In the genomic region with DNA sequence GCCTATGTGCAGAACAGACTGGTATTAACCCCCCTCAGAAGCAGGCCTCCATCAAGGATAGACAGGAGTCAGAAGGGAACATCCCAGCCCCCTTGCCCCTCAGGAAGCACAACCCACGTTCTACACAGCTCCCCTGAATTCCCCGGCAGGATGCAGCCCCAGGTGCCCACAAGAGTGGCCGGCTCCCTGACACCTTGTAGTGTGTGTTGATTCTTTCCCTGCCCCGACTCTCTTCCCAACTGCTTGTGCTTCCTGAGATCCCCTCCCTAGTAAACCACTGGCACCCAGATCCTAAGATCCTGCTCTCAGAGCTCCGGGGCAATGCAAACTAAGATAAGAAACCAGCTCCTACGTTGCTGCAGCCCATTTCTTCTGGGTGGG, we compare ENCODE assay signal across 11 cellular contexts. TPM values are rescaled to one million over a fixed set of nuclear protein-coding genes. Genes with fewer than 3 reads are reported as not detected.
DNase-seq lines count a peak whose midpoint lies in the region; ATAC-seq, FAIRE-seq and TF ChIP-seq lines count a peak whose summit lies in the region.
"Had no signal": no experiment of that assay in that cellular context is flagged by ENCODE, and none has a peak within 500 bp of the region (broad histone marks: within the 10 kb centered on the region; RNA-seq: fewer than 3 reads in every experiment).

No MANE protein-coding gene starts in this region.

- peaks cover 65% of the 10 kb centered on the region for H3F3A ChIP-seq in DOHH2 (ENCODE audit: control insufficient read depth, insufficient read depth)

- 40 to 66% methylated on average over 6 of the region's 6 CpGs for WGBS in sigmoid colon, 2 donors

- H3K36me3 ChIP-seq in DOHH2 (ENCODE audit: control insufficient read depth, low read length) (peaks cover 5% of the 10 kb centered on the region; the same call in 1 of the 2 replicates), endothelial cell of umbilical vein (ENCODE audit: control insufficient read depth in 2 of 2, extremely low read depth in 1 of 2, insufficient read depth in 2 of 2, low read length in 2 of 2) (no peaks in the 10 kb centered on the region), sigmoid colon (no peaks in the 10 kb centered on the region)

- dilution Hi-C loops in endothelial cell of umbilical vein (cut with MboI; ENCODE audit: extremely low pct_ligation_motif_present, low sequenced_read_pairs): no loop called here

- TF ChIP-seq EP300 in sigmoid colon (IDR thresholded peaks at IDR 0.05): no peak

- no TSS peak for BruUV-seq in endothelial cell of umbilical vein (replicated peaks; lab: Mats Ljungman, UMichigan)

- no peak for ATAC-seq in HG02884 (IDR thresholded peaks at IDR 0.05; ENCODE audit: unreplicated experiment)

- peak overlapping the region; percentile 85 for H3K4me2 ChIP-seq in DOHH2 (ENCODE audit: low read length)
- H3K4me2 ChIP-seq in endothelial cell of umbilical vein (ENCODE audit: insufficient read depth, low read length): no peak overlapping the region

- no peak for DNase-seq in RWPE1 (ENCODE audit: low spot score)
- no peak for DNase-seq in endothelial cell of umbilical vein (ENCODE audit: low read depth, low spot score)
- DNase-seq in sigmoid colon: no peak
- no peak for DNase-seq in NCI-H774 (lab: John Stamatoyannopoulos, UW)
- no peak for DNase-seq in activated effector memory CD4-positive, alpha-beta T cell treated with anti-CD3 and anti-CD28 coated beads, Interleukin-2, amount 50 U/mL, for 16 hours
- no peak for DNase-seq in NCI-H2107 (lab: John Stamatoyannopoulos, UW)
- DNase-seq: aorta, foreskin melanocyte had no signal

- H4K20me1 ChIP-seq in DOHH2 (ENCODE audit: control insufficient read depth, insufficient read depth, low read depth, low read length) (no peaks in the 10 kb centered on the region), endothelial cell of umbilical vein (replicated peaks; ENCODE audit: control insufficient read depth, extremely low read depth, insufficient read depth, low read length) (no peaks in the 10 kb centered on the region)

- POLR2A ChIA-PET in RWPE1 (lab: Yijun Ruan, JAX; ENCODE audit: low non-redundant PET) (interaction anchor here (0.9 kb wide), 1 partner anchor 35 kb away, joined by 3 read pairs; a partner anchor contains a TSS), endothelial cell of umbilical vein (lab: Charles Lee) (no interaction called here)

- no peaks in the 10 kb centered on the region for H3K9me2 ChIP-seq in DOHH2 (replicated peaks; ENCODE audit: control insufficient read depth, low read length)

- no peak for FAIRE-seq in endothelial cell of umbilical vein (lab: Jason Lieb, UNC)

- intact Hi-C loops in endothelial cell of umbilical vein (cut with micrococcal nuclease) (no loop called here), sigmoid colon (cut with DNase I) (no loop called here)

- H3K9me3 ChIP-seq in DOHH2 (ENCODE audit: control insufficient read depth, insufficient read depth, low read length): peaks cover 5% of the 10 kb centered on the region; the same call in 1 of the 2 replicates
- H3K9me3 ChIP-seq in endothelial cell of umbilical vein (replicated peaks; ENCODE audit: control insufficient read depth, insufficient read depth, low read length): no peaks in the 10 kb centered on the region
- no peaks in the 10 kb centered on the region for H3K9me3 ChIP-seq in sigmoid colon

- H3K27me3 ChIP-seq in DOHH2 (ENCODE audit: control insufficient read depth, low read length): no peaks in the 10 kb centered on the region
- no peaks in the 10 kb centered on the region for H3K27me3 ChIP-seq in endothelial cell of umbilical vein (ENCODE audit: control insufficient read depth in 2 of 2, insufficient read depth in 2 of 2, low read length in 2 of 2)
- H3K27me3 ChIP-seq in sigmoid colon: no peaks in the 10 kb centered on the region

- peak overlapping the region; percentile 75 for H2AFZ ChIP-seq in endothelial cell of umbilical vein (ENCODE audit: low read depth, low read length)

- no peaks in the 10 kb centered on the region for H3K9me1 ChIP-seq in endothelial cell of umbilical vein (replicated peaks; ENCODE audit: control insufficient read depth, extremely low read depth, insufficient read depth, low read length)

- no peak for TF ChIP-seq POLR2A in endothelial cell of umbilical vein (IDR thresholded peaks at IDR 0.05; ENCODE audit: low read depth, low read length)
- no peak for TF ChIP-seq POLR2A in sigmoid colon (IDR thresholded peaks at IDR 0.05)

- H3K4me1 ChIP-seq in DOHH2 (ENCODE audit: control insufficient read depth, low read length): peaks cover 89% of the 10 kb centered on the region
- H3K4me1 ChIP-seq in endothelial cell of umbilical vein (ENCODE audit: control insufficient read depth, extremely low read depth, insufficient read depth, low read length): no peaks in the 10 kb centered on the region
- peaks cover 0 to 13% (median 4%) of the 10 kb centered on the region in 4 donors for H3K4me1 ChIP-seq in sigmoid colon

- TF ChIP-seq CTCF in DOHH2 (IDR thresholded peaks at IDR 0.05; ENCODE audit: low read depth, low read length, poor library complexity, severe bottlenecking) (no peak), RWPE1 (conservative IDR thresholded peaks at IDR 0.05; ENCODE audit: low read depth) (no peak), endothelial cell of umbilical vein (IDR thresholded peaks at IDR 0.05; ENCODE audit: extremely low read depth in 1 of 2, insufficient read depth in 1 of 2, low read depth in 1 of 2, low read length in 2 of 2) (no peak), sigmoid colon (IDR thresholded peaks at IDR 0.05) (no peak)

- H3K27ac ChIP-seq in DOHH2 (ENCODE audit: low read depth, low read length) (peak overlapping the region; percentile 98), RWPE1 (peak overlapping the region; percentile 61), endothelial cell of umbilical vein (ENCODE audit: insufficient read depth, low read depth, low read length) (no peak overlapping the region), sigmoid colon (peak overlapping the region; percentile 38 to 65 (median 43))
- H3K27ac ChIP-seq: HL-60 had no signal

- H3K79me2 ChIP-seq in DOHH2 (ENCODE audit: control insufficient read depth, low read length): no peaks in the 10 kb centered on the region
- H3K79me2 ChIP-seq in endothelial cell of umbilical vein (ENCODE audit: control insufficient read depth, insufficient read depth, low read length): no peaks in the 10 kb centered on the region

- peak overlapping the region; percentile 62 for H3K4me3 ChIP-seq in DOHH2 (ENCODE audit: low read length)
- H3K4me3 ChIP-seq in endothelial cell of umbilical vein (replicated peaks in 1 of 3; ENCODE audit: insufficient read depth in 1 of 3, low read depth in 1 of 3, low read length in 3 of 3): no peak overlapping the region
- H3K4me3 ChIP-seq in sigmoid colon: peak overlapping the region in 3 of 4 donors; percentile 17 to 34 (median 18)

- CTCF ChIA-PET in RWPE1 (lab: Yijun Ruan, JAX) (no interaction called here), endothelial cell of umbilical vein (lab: Charles Lee) (interaction anchor here (1.0 kb wide), 1 partner anchor 226 kb away, joined by 3 read pairs; no protein-coding TSS in a partner anchor)

- H3K9ac ChIP-seq in endothelial cell of umbilical vein (replicated peaks; ENCODE audit: extremely low read depth, insufficient read depth, low read length): no peak overlapping the region

TF ChIP-seq in endothelial cell of umbilical vein, 7 proteins besides CTCF, POLR2A, EP300 and RAD21:
- TF ChIP-seq, protein P1, sequence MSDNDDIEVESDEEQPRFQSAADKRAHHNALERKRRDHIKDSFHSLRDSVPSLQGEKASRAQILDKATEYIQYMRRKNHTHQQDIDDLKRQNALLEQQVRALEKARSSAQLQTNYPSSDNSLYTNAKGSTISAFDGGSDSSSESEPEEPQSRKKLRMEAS (IDR thresholded peaks at IDR 0.05; ENCODE audit: insufficient read depth, insufficient read length): no peak
- TF ChIP-seq EZH2 (IDR thresholded peaks at IDR 0.05; ENCODE audit: borderline replicate concordance, low read depth, low read length, severe bottlenecking): no peak
- no peak for TF ChIP-seq GATA2 (IDR thresholded peaks at IDR 0.05; ENCODE audit: insufficient read depth, insufficient read length, low read depth, low read length)
- no peak for TF ChIP-seq FOS (IDR thresholded peaks at IDR 0.05; ENCODE audit: borderline replicate concordance, insufficient read depth, low read length)
- TF ChIP-seq JUN (IDR thresholded peaks at IDR 0.05; ENCODE audit: borderline replicate concordance, insufficient read depth, insufficient read length, low read depth): no peak
- TF ChIP-seq POLR2AphosphoS5 (IDR thresholded peaks at IDR 0.05; ENCODE audit: insufficient read depth, low read depth, low read length): no peak
- no peak for TF ChIP-seq MYC (IDR thresholded peaks at IDR 0.05; ENCODE audit: low read depth, low read length)

RNA-seq across cellular contexts. Expression of a gene that starts 34.8 kb away (rescaled TPM):
- total RNA-seq in endothelial cell of umbilical vein: 15.2 and 17.4 TPM in 2 replicates
- polyA plus RNA-seq in endothelial cell of umbilical vein: 27.2 and 36.1 TPM in 2 replicates
- polyA plus RNA-seq in endothelial cell of umbilical vein (2011; cell fraction: cytosol; rRNA removed): 11.7 and 13.9 TPM in 2 replicates
- 4.3 and 4.5 TPM in 2 replicates for polyA plus RNA-seq in endothelial cell of umbilical vein (2011; cell fraction: nucleus; rRNA removed)
- 8.4 and 14.8 TPM in 2 replicates for polyA plus RNA-seq in endothelial cell of umbilical vein (2012)
- polyA minus RNA-seq in endothelial cell of umbilical vein: 21.5 and 26.2 TPM in 2 replicates
- polyA minus RNA-seq in endothelial cell of umbilical vein (2011; cell fraction: cytosol; rRNA and poly(A)+ RNA removed): 72.3 TPM
- polyA minus RNA-seq in endothelial cell of umbilical vein (2011; cell fraction: nucleus; rRNA and poly(A)+ RNA removed): 1.9 and 3.8 TPM in 2 replicates
- total RNA-seq in sigmoid colon: 10 to 100 TPM; 20.6 to 55.1 (median 39.9) TPM
- 100 to 1,000 TPM; 176 to 307 (median 195) TPM for polyA plus RNA-seq in sigmoid colon

RNA-seq across cellular contexts. Expression of a gene that starts 46.7 kb away (rescaled TPM):
- total RNA-seq in endothelial cell of umbilical vein (20.7 and 24.1 TPM in 2 replicates), sigmoid colon (10 to 100 TPM; 10.8 to 15.3 (median 13.5) TPM)
- polyA plus RNA-seq in endothelial cell of umbilical vein (17.7 and 19.1 TPM in 2 replicates), sigmoid colon (10 to 100 TPM in 1 of 3 donors, 1 to 10 TPM in 2; 5.1 to 14.4 (median 6.0) TPM)
- polyA plus RNA-seq in endothelial cell of umbilical vein (2011; cell fraction: cytosol; rRNA removed): 19.7 and 23.2 TPM in 2 replicates
- 10.4 and 11.3 TPM in 2 replicates for polyA plus RNA-seq in endothelial cell of umbilical vein (2011; cell fraction: nucleus; rRNA removed)
- 20.1 and 23.2 TPM in 2 replicates for polyA plus RNA-seq in endothelial cell of umbilical vein (2012)
- polyA minus RNA-seq in endothelial cell of umbilical vein: 19.9 and 21.0 TPM in 2 replicates
- 1.1 TPM for polyA minus RNA-seq in endothelial cell of umbilical vein (2011; cell fraction: cytosol; rRNA and poly(A)+ RNA removed)
- polyA minus RNA-seq in endothelial cell of umbilical vein (2011; cell fraction: nucleus; rRNA and poly(A)+ RNA removed): 5.2 and 6.1 TPM in 2 replicates

Comparison
In these comparisons a context has a peak if more than half of its experiments do, and no peak if none do; other contexts are left out.
1. H3K4me3 ChIP-seq: peak in DOHH2 (single experiment) and sigmoid colon (3 of 4); none in endothelial cell of umbilical vein (0 of 3).